In the genomic region with DNA sequence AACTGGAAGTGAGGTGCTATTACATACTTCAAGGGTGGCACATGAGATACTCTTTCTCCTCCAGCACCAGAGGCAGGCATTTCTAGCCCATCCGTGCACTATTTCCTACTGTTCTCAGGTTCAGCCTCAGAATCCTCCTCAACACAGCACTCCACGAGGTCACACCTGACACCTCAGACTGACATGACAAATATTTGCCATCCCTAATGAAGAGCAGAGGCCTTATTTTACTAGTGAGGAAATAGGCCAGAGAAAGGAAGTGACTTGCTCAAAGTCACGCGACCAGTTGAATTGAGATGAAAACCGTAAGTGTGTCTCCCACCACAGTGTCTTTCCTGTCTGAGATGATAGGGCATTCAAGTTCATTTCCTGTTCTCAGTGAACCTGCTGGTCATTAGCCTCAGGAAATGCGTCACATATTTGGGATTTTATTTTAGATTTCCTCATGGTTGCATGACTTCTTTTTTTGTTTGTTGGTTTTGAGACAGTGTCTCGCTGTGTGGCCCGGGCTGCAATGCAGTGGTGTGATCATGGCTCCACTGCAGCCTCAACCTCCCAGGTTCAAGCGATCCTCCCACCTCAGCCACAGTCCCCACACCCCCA, we compare ENCODE assay signal across 8 cellular contexts. TPM values are rescaled to one million over a fixed set of nuclear protein-coding genes. Genes with fewer than 3 reads are reported as not detected.
A peak's percentile ranks its signal among the peaks of the same experiment; 100 is the strongest.
DNase-seq lines count a peak whose midpoint lies in the region; TF ChIP-seq lines count a peak whose summit lies in the region.

No MANE protein-coding gene starts in this region.

- dilution Hi-C loops in mammary epithelial cell (cut with HindIII; ENCODE audit: low sequenced_read_pairs): no loop called here

- no peaks in the 10 kb centered on the region for H3K9me3 ChIP-seq in DOHH2 (ENCODE audit: control insufficient read depth, insufficient read depth, low read length)
- H3K9me3 ChIP-seq in Karpas-422 (ENCODE audit: low read length): no peaks in the 10 kb centered on the region
- H3K9me3 ChIP-seq in mammary epithelial cell (replicated peaks; ENCODE audit: insufficient read depth, low read length): no peaks in the 10 kb centered on the region

- H3K79me2 ChIP-seq in DOHH2 (ENCODE audit: control insufficient read depth, low read length): no peaks in the 10 kb centered on the region
- H3K79me2 ChIP-seq in Karpas-422 (ENCODE audit: low read length): no peaks in the 10 kb centered on the region
- no peaks in the 10 kb centered on the region for H3K79me2 ChIP-seq in mammary epithelial cell (ENCODE audit: insufficient read depth, low read length)

- H3F3A ChIP-seq in DOHH2 (ENCODE audit: control insufficient read depth, insufficient read depth): peaks cover 4% of the 10 kb centered on the region; the same call in 1 of the 2 replicates

- H3K27me3 Mint-ChIP-seq in osteocyte (ENCODE audit: unreplicated experiment): peaks cover 7% of the 10 kb centered on the region

- no peak overlapping the region for H2AFZ ChIP-seq in Karpas-422 (ENCODE audit: low read length)
- H2AFZ ChIP-seq in mammary epithelial cell (ENCODE audit: low read depth, low read length): no peak overlapping the region

- H3K4me3 Mint-ChIP-seq in osteocyte (ENCODE audit: unreplicated experiment): no peak overlapping the region

- H3K4me2 ChIP-seq in DOHH2 (ENCODE audit: low read length) (peak overlapping the region; percentile 60), Karpas-422 (ENCODE audit: low read depth, low read length, poor library complexity, severe bottlenecking) (no peak overlapping the region), mammary epithelial cell (ENCODE audit: insufficient read depth, low read depth, low read length) (no peak overlapping the region)

- peak overlapping the region; percentile 43 for H3K4me3 ChIP-seq in DOHH2 (ENCODE audit: low read length)
- H3K4me3 ChIP-seq in Karpas-422 (ENCODE audit: low read length): no peak overlapping the region
- no peak overlapping the region for H3K4me3 ChIP-seq in fibroblast of pulmonary artery (replicated peaks; ENCODE audit: low read depth, low read length)
- no peak overlapping the region for H3K4me3 ChIP-seq in mammary epithelial cell (replicated peaks in 1 of 3; ENCODE audit: insufficient read depth in 1 of 3, low read depth in 2 of 3, low read length in 3 of 3)

- H3K27me3 ChIP-seq in DOHH2 (ENCODE audit: control insufficient read depth, low read length) (no peaks in the 10 kb centered on the region), Karpas-422 (ENCODE audit: low read length) (no peaks in the 10 kb centered on the region), mammary epithelial cell (ENCODE audit: insufficient read depth, low read length) (peaks cover 2% of the 10 kb centered on the region)

- H3K4me1 ChIP-seq in DOHH2 (ENCODE audit: control insufficient read depth, low read length) (peaks cover 31% of the 10 kb centered on the region), Karpas-422 (ENCODE audit: low read length) (no peaks in the 10 kb centered on the region), mammary epithelial cell (ENCODE audit: insufficient read depth, low read length) (no peaks in the 10 kb centered on the region)

- intact Hi-C loops in mammary epithelial cell (cut with micrococcal nuclease): no loop called here

- H3K9me2 ChIP-seq in DOHH2 (replicated peaks; ENCODE audit: control insufficient read depth, low read length) (no peaks in the 10 kb centered on the region), Karpas-422 (replicated peaks; ENCODE audit: insufficient read depth, low read length) (no peaks in the 10 kb centered on the region)

- peak overlapping the region; percentile 74 for H3K27ac ChIP-seq in DOHH2 (ENCODE audit: low read depth, low read length)
- H3K27ac ChIP-seq in Karpas-422 (ENCODE audit: low read length): no peak overlapping the region
- no peak overlapping the region for H3K27ac ChIP-seq in mammary epithelial cell (ENCODE audit: insufficient read depth, low read depth, low read length)

- DNase-seq in Karpas-422 (peak; percentile 56), fibroblast of pulmonary artery (ENCODE audit: low read depth) (peak; percentile 88), osteocyte (ENCODE audit: extremely low spot score, unreplicated experiment) (no peak), mammary epithelial cell (no peak), NCI-H69 (lab: John Stamatoyannopoulos, UW) (no peak)
- peak; percentile 17 to 32 for DNase-seq in activated CD8-positive, alpha-beta memory T cell treated with anti-CD3 and anti-CD28 coated beads for 1 hour (ENCODE audit: extremely low read depth in 1 of 2, low read depth in 1 of 2)
- peak; percentile 30 for DNase-seq in stimulated activated CD8-positive, alpha-beta memory T cell treated with anti-CD3 and anti-CD28 coated beads, Interleukin-12 subunit alpha, Interleukin-12 subunit beta, amount 100 ng/mL, for 1 hour (ENCODE audit: low read depth)

- CTCF ChIA-PET in mammary epithelial cell (lab: Charles Lee; ENCODE audit: low non-redundant PET): no interaction called here

- H3K9ac ChIP-seq in Karpas-422 (ENCODE audit: low read length) (no peak overlapping the region), mammary epithelial cell (ENCODE audit: insufficient read depth, low read length) (no peak overlapping the region)

- peaks cover 9% of the 10 kb centered on the region for H3K4me1 Mint-ChIP-seq in osteocyte (ENCODE audit: unreplicated experiment)

- H4K20me1 ChIP-seq in DOHH2 (ENCODE audit: control insufficient read depth, insufficient read depth, low read depth, low read length): no peaks in the 10 kb centered on the region
- no peaks in the 10 kb centered on the region for H4K20me1 ChIP-seq in Karpas-422 (ENCODE audit: insufficient read depth, low read depth, low read length)
- no peaks in the 10 kb centered on the region for H4K20me1 ChIP-seq in mammary epithelial cell (ENCODE audit: insufficient read depth, low read length)

- WGBS in mammary epithelial cell (ENCODE audit: low coverage, missing lambda C conversion rate): 88% methylated on average over 6 of the region's 9 CpGs

- no peak overlapping the region for H3K27ac Mint-ChIP-seq in osteocyte (ENCODE audit: unreplicated experiment)

- H3K9me3 Mint-ChIP-seq in osteocyte (ENCODE audit: unreplicated experiment): no peaks in the 10 kb centered on the region

- TF ChIP-seq CTCF in DOHH2 (IDR thresholded peaks at IDR 0.05; ENCODE audit: low read depth, low read length, poor library complexity, severe bottlenecking) (no peak), fibroblast of pulmonary artery (IDR thresholded peaks at IDR 0.05; ENCODE audit: low read length, missing control alignments) (no peak), osteocyte (IDR thresholded peaks at IDR 0.05) (no peak), mammary epithelial cell (conservative IDR thresholded peaks at IDR 0.05 in 1 of 2, IDR thresholded peaks at IDR 0.05 in 1 of 2; ENCODE audit: extremely low read depth in 1 of 2, insufficient read depth in 1 of 2, low read depth in 1 of 2, low read length in 2 of 2) (no peak)

- H3K36me3 ChIP-seq in DOHH2 (ENCODE audit: control insufficient read depth, low read length): no peaks in the 10 kb centered on the region
- H3K36me3 ChIP-seq in Karpas-422 (ENCODE audit: insufficient read depth, low read length): no peaks in the 10 kb centered on the region
- H3K36me3 ChIP-seq in mammary epithelial cell (ENCODE audit: insufficient read depth, low read length): no peaks in the 10 kb centered on the region

- H3K36me3 Mint-ChIP-seq in osteocyte (ENCODE audit: unreplicated experiment): no peaks in the 10 kb centered on the region

- BruUV-seq in mammary epithelial cell (replicated peaks; lab: Mats Ljungman, UMichigan): no TSS peak

- in situ Hi-C loops in mammary epithelial cell (cut with MboI; ENCODE audit: low sequenced_read_pairs in 2 of 2): no loop called here

RNA-seq across cellular contexts. Expression of a gene that starts 23.5 kb away (rescaled TPM):
- total RNA-seq in Karpas-422 (2014; rRNA removed; shearing (Covaris generic); ENCODE audit: low replicate concordance): not detected in 2 replicates
- total RNA-seq in osteocyte: not detected in 2 replicates
- not detected for total RNA-seq in mammary epithelial cell
- not detected for polyA plus RNA-seq in mammary epithelial cell
- polyA minus RNA-seq in mammary epithelial cell: not detected

RNA-seq across cellular contexts. Expression of a gene that starts 31.0 kb away (rescaled TPM):
- total RNA-seq in Karpas-422 (2014; rRNA removed; shearing (Covaris generic); ENCODE audit: low replicate concordance): 38.3 and 44.6 TPM in 2 replicates
- total RNA-seq in osteocyte (50.3 and 52.8 TPM in 2 replicates), mammary epithelial cell (10 to 100 TPM; 22.7 to 31.1 TPM)
- polyA plus RNA-seq in mammary epithelial cell: 17.8 TPM
- 60.6 TPM for polyA minus RNA-seq in mammary epithelial cell

Comparison
In these comparisons a context has a peak if more than half of its experiments do, and no peak if none do; other contexts are left out.
1. DNase-seq: peak in Karpas-422 (single experiment), activated CD8-positive, alpha-beta memory T cell treated with anti-CD3 and anti-CD28 coated beads for 1 hour (2 of 2), fibroblast of pulmonary artery (single experiment) and stimulated activated CD8-positive, alpha-beta memory T cell treated with anti-CD3 and anti-CD28 coated beads, Interleukin-12 subunit alpha, Interleukin-12 subunit beta, amount 100 ng/mL, for 1 hour (single experiment); none in osteocyte (single experiment), mammary epithelial cell (single experiment) and NCI-H69 (single experiment).